1 cellular context compared by ENCODE assay signal in genomic region chr2:69742170-69742952, GRCh38.
TF ChIP-seq lines count a peak whose summit lies in the region.

No MANE protein-coding gene starts in this region.

TF ChIP-seq in HepG2, 621 proteins besides CTCF, POLR2A, EP300 and RAD21 (continued from another document and continues in another):
- TF ChIP-seq, protein P1, sequence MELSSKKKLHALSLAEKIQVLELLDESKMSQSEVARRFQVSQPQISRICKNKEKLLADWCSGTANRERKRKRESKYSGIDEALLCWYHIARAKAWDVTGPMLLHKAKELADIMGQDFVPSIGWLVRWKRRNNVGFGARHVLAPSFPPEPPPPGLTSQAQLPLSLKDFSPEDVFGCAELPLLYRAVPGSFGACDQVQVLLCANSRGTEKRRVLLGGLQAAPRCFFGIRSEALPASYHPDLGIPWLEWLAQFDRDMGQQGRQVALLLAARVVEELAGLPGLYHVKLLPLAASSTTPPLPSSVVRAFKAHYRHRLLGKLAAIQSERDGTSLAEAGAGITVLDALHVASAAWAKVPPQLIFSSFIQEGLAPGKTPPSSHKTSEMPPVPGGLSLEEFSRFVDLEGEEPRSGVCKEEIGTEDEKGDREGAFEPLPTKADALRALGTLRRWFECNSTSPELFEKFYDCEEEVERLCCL (CRISPR knock-in tag; IDR thresholded peaks at IDR 0.05; ENCODE audit: borderline replicate concordance) = no peak
- TF ChIP-seq AGO1 (IDR thresholded peaks at IDR 0.05; ENCODE audit: low read depth, low read length, poor library complexity, severe bottlenecking) = no peak
- TF ChIP-seq BRD4 (CRISPR knock-in tag; IDR thresholded peaks at IDR 0.05) = no peak
- TF ChIP-seq KLF11 (CRISPR knock-in tag; IDR thresholded peaks at IDR 0.05) = no peak
- no peak for TF ChIP-seq ELF1 (CRISPR knock-in tag; IDR thresholded peaks at IDR 0.05)
- TF ChIP-seq, protein P2, sequence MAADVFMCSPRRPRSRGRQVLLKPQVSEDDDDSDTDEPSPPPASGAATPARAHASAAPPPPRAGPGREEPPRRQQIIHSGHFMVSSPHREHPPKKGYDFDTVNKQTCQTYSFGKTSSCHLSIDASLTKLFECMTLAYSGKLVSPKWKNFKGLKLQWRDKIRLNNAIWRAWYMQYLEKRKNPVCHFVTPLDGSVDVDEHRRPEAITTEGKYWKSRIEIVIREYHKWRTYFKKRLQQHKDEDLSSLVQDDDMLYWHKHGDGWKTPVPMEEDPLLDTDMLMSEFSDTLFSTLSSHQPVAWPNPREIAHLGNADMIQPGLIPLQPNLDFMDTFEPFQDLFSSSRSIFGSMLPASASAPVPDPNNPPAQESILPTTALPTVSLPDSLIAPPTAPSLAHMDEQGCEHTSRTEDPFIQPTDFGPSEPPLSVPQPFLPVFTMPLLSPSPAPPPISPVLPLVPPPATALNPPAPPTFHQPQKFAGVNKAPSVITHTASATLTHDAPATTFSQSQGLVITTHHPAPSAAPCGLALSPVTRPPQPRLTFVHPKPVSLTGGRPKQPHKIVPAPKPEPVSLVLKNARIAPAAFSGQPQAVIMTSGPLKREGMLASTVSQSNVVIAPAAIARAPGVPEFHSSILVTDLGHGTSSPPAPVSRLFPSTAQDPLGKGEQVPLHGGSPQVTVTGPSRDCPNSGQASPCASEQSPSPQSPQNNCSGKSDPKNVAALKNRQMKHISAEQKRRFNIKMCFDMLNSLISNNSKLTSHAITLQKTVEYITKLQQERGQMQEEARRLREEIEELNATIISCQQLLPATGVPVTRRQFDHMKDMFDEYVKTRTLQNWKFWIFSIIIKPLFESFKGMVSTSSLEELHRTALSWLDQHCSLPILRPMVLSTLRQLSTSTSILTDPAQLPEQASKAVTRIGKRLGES (CRISPR knock-in tag; IDR thresholded peaks at IDR 0.05; ENCODE audit: borderline replicate concordance) = no peak; the same call in 1 of the 2 replicates
- TF ChIP-seq, protein P3, sequence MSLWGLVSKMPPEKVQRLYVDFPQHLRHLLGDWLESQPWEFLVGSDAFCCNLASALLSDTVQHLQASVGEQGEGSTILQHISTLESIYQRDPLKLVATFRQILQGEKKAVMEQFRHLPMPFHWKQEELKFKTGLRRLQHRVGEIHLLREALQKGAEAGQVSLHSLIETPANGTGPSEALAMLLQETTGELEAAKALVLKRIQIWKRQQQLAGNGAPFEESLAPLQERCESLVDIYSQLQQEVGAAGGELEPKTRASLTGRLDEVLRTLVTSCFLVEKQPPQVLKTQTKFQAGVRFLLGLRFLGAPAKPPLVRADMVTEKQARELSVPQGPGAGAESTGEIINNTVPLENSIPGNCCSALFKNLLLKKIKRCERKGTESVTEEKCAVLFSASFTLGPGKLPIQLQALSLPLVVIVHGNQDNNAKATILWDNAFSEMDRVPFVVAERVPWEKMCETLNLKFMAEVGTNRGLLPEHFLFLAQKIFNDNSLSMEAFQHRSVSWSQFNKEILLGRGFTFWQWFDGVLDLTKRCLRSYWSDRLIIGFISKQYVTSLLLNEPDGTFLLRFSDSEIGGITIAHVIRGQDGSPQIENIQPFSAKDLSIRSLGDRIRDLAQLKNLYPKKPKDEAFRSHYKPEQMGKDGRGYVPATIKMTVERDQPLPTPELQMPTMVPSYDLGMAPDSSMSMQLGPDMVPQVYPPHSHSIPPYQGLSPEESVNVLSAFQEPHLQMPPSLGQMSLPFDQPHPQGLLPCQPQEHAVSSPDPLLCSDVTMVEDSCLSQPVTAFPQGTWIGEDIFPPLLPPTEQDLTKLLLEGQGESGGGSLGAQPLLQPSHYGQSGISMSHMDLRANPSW (CRISPR knock-in tag; IDR thresholded peaks at IDR 0.05; ENCODE audit: borderline replicate concordance) = no peak
- TF ChIP-seq PRPF4 (IDR thresholded peaks at IDR 0.05; ENCODE audit: low read depth, low read length, poor library complexity, severe bottlenecking) = no peak
- peak; percentile 37 for TF ChIP-seq RBM22 (optimal IDR thresholded peaks at IDR 0.05; ENCODE audit: low read length)
- no peak for TF ChIP-seq ZBTB40 (IDR thresholded peaks at IDR 0.05)
- no peak for TF ChIP-seq ZBTB40 (CRISPR knock-in tag; IDR thresholded peaks at IDR 0.05)
- TF ChIP-seq USF2 (IDR thresholded peaks at IDR 0.05; ENCODE audit: low read depth, low read length) = no peak
- no peak for TF ChIP-seq USF2 (CRISPR knock-in tag; IDR thresholded peaks at IDR 0.05; ENCODE audit: borderline replicate concordance)
- 0 out of 2 replicates have a peak, but pooled peaks have one; percentile 29 for TF ChIP-seq REL (CRISPR knock-in tag; conservative IDR thresholded peaks at IDR 0.05)
- peak; percentile 7 for TF ChIP-seq IKZF4 (CRISPR knock-in tag; IDR thresholded peaks at IDR 0.05; ENCODE audit: borderline replicate concordance, low read depth, not compliant biosample characterization)
- TF ChIP-seq HIC2 (CRISPR knock-in tag; IDR thresholded peaks at IDR 0.05; ENCODE audit: low read depth) = peak; percentile 48; the same call in 1 of the 2 replicates
- TF ChIP-seq, protein P4, sequence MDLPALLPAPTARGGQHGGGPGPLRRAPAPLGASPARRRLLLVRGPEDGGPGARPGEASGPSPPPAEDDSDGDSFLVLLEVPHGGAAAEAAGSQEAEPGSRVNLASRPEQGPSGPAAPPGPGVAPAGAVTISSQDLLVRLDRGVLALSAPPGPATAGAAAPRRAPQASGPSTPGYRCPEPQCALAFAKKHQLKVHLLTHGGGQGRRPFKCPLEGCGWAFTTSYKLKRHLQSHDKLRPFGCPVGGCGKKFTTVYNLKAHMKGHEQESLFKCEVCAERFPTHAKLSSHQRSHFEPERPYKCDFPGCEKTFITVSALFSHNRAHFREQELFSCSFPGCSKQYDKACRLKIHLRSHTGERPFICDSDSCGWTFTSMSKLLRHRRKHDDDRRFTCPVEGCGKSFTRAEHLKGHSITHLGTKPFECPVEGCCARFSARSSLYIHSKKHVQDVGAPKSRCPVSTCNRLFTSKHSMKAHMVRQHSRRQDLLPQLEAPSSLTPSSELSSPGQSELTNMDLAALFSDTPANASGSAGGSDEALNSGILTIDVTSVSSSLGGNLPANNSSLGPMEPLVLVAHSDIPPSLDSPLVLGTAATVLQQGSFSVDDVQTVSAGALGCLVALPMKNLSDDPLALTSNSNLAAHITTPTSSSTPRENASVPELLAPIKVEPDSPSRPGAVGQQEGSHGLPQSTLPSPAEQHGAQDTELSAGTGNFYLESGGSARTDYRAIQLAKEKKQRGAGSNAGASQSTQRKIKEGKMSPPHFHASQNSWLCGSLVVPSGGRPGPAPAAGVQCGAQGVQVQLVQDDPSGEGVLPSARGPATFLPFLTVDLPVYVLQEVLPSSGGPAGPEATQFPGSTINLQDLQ (CRISPR knock-in tag; IDR thresholded peaks at IDR 0.05) = 0 out of 2 replicates have a peak, but pooled peaks have one; percentile 63
- TF ChIP-seq ZNF549 (CRISPR knock-in tag; IDR thresholded peaks at IDR 0.05) = 0 out of 2 replicates have a peak, but pooled peaks have one; percentile 4
